Comparison of ENCODE assay signal across 8 cellular contexts in genomic region chr15:91271565-91272153, GRCh38.
DNase-seq lines count a peak whose midpoint lies in the region; ATAC-seq and TF ChIP-seq lines count a peak whose summit lies in the region.

No MANE protein-coding gene starts in this region.

- peak; percentile 7 for DNase-seq in DMS 273 treated with DMSO at 0.1 percent for 48 hours (lab: John Stamatoyannopoulos, UW)
- DNase-seq in HFF-Myc (ENCODE audit: extremely low read depth, low read depth) = peak; percentile 31
- DNase-seq in NCI-H2227 treated with DMSO at 0.1 percent for 48 hours (lab: John Stamatoyannopoulos, UW) = peak; percentile 66
- peak; percentile 43 for DNase-seq in activated CD4-positive, alpha-beta T cell treated with anti-CD3 and anti-CD28 coated beads for 1 hour
- no peak for DNase-seq in chondrocyte (ENCODE audit: low spot score)
- peak; percentile 28 to 53 (median 41) for DNase-seq in stimulated activated CD4-positive, alpha-beta T cell treated with anti-CD3 and anti-CD28 coated beads, TNF-alpha, amount 100 ng/mL, for 24 hours (ENCODE audit: low read depth in 3 of 3)

- TF ChIP-seq RAD21 in liver (IDR thresholded peaks at IDR 0.05) = peak; percentile 91

- no peak overlapping the region for H3K4me3 ChIP-seq in HFF-Myc (replicated peaks; ENCODE audit: low read depth, low read length)
- H3K4me3 ChIP-seq in liver (ENCODE audit: low read depth in 1 of 3, low read length in 3 of 3) = no peak overlapping the region

- peaks cover 8% of the 10 kb centered on the region for H3K9me3 Mint-ChIP-seq in chondrocyte (ENCODE audit: low read depth)

- WGBS in liver = 4% methylated on average over 8 of the region's 8 CpGs

- no peak overlapping the region for H3K9ac ChIP-seq in liver (ENCODE audit: low read depth in 1 of 2, low read length in 2 of 2)

- peaks cover 34% of the 10 kb centered on the region for H3K27me3 Mint-ChIP-seq in chondrocyte (ENCODE audit: low read depth)

- no peaks in the 10 kb centered on the region for H3K4me1 Mint-ChIP-seq in chondrocyte (ENCODE audit: low read depth)

- H3K27ac Mint-ChIP-seq in chondrocyte (ENCODE audit: unreplicated experiment) = no peak overlapping the region

- H3K4me3 Mint-ChIP-seq in chondrocyte (ENCODE audit: unreplicated experiment) = no peak overlapping the region

- ATAC-seq in HG02981 (IDR thresholded peaks at IDR 0.05; ENCODE audit: unreplicated experiment) = no peak

- no peaks in the 10 kb centered on the region for H3K36me3 ChIP-seq in liver (ENCODE audit: control insufficient read depth in 4 of 4, insufficient read depth in 3 of 4, low read depth in 1 of 4, low read length in 3 of 4)

- no peaks in the 10 kb centered on the region for H3K27me3 ChIP-seq in liver (ENCODE audit: control insufficient read depth in 4 of 4, insufficient read depth in 4 of 4, low read length in 3 of 4)

- H3K4me1 ChIP-seq in liver (ENCODE audit: control insufficient read depth in 4 of 4, insufficient read depth in 4 of 4, low read length in 3 of 4) = no peaks in the 10 kb centered on the region

- no peak overlapping the region for H3K27ac ChIP-seq in liver (ENCODE audit: low read depth in 1 of 2, low read length in 2 of 2)

- peaks cover 0 to 4% (median 0%) of the 10 kb centered on the region in 4 donors for H3K9me3 ChIP-seq in liver (ENCODE audit: control insufficient read depth in 4 of 4, low read length in 3 of 4)

- peak; percentile 73 for TF ChIP-seq CTCF in HFF-Myc (IDR thresholded peaks at IDR 0.05; ENCODE audit: low read depth, low read length, missing control alignments)
- TF ChIP-seq CTCF in chondrocyte (IDR thresholded peaks at IDR 0.05) = peak; percentile 95
- TF ChIP-seq CTCF in liver (IDR thresholded peaks at IDR 0.05; ENCODE audit: low read depth, low read length, missing input control) = peak; percentile 75

- peaks cover 3% of the 10 kb centered on the region for H3K36me3 Mint-ChIP-seq in chondrocyte (ENCODE audit: low read depth)

TF ChIP-seq in liver, 16 proteins besides CTCF, POLR2A, EP300 and RAD21:
- TF ChIP-seq REST (IDR thresholded peaks at IDR 0.05) (no peak), EGR1 (IDR thresholded peaks at IDR 0.05; ENCODE audit: low read depth in 2 of 2) (no peak), RXRA (IDR thresholded peaks at IDR 0.05) (no peak), SP1 (IDR thresholded peaks at IDR 0.05) (no peak), ATF3 (IDR thresholded peaks at IDR 0.05) (no peak), NR2F2 (IDR thresholded peaks at IDR 0.05) (no peak), JUND (IDR thresholded peaks at IDR 0.05) (no peak), TAF1 (conservative IDR thresholded peaks at IDR 0.05) (no peak), YY1 (IDR thresholded peaks at IDR 0.05) (no peak), HNF4G (IDR thresholded peaks at IDR 0.05) (no peak)
